Comparison of ENCODE assay signal across 11 cellular contexts in the genomic region with DNA sequence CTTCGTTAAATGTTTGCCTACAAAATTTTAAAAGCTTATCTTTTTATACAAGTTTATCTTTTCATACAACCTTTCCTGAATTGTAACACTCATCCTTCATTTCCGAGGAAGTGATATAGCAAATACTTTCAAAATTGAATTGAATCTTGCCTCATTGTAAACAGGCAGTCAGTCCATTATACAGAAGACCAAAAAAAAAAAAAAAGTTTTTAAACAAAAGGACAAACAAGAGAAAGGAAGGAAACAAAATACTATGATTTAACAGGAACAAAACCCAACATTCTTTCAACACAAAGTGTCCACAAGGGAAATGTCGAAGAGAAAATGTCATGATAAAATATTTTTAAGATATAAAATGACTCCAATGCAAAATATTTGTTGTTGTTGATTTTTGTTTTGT. TPM values are rescaled to one million over a fixed set of nuclear protein-coding genes. Genes with fewer than 3 reads are reported as not detected.
A peak's percentile ranks its signal among the peaks of the same experiment; 100 is the strongest.
DNase-seq lines count a peak whose midpoint lies in the region; ATAC-seq, FAIRE-seq and TF ChIP-seq lines count a peak whose summit lies in the region.
"Had no signal": no experiment of that assay in that cellular context is flagged by ENCODE, and none has a peak within 500 bp of the region (broad histone marks: within the 10 kb centered on the region; RNA-seq: fewer than 3 reads in every experiment).

No MANE protein-coding gene starts in this region.

- FAIRE-seq in RCC 7860 (lab: Jason Lieb, UNC), result no peak

- no peak for DNase-seq in CD4-positive, CD25-positive, alpha-beta regulatory T cell
- DNase-seq in NB4 (ENCODE audit: low read depth) (no peak), colonic mucosa (no peak), NCI-H2171 treated with DMSO at 0.1 percent for 48 hours (lab: John Stamatoyannopoulos, UW) (no peak), RCC 7860 (ENCODE audit: low spot score) (no peak), DMS114 treated with DMSO at 0.1 percent for 48 hours (lab: John Stamatoyannopoulos, UW; ENCODE audit: unreplicated experiment) (no peak)
- DNase-seq: central memory CD4-positive, alpha-beta T cell; GDM1; nucleus accumbens had no signal

- H3K27ac Mint-ChIP-seq in CD4-positive, CD25-positive, alpha-beta regulatory T cell, result peak overlapping the region; percentile 85 to 91 (median 88)

- intact Hi-C loops in colonic mucosa (cut with DNase I), result no loop called here

- peak overlapping the region; percentile 64 for H3K27ac ChIP-seq in CD4-positive, CD25-positive, alpha-beta regulatory T cell (ENCODE audit: insufficient read depth, low read length, poor library complexity, severe bottlenecking)
- peak overlapping the region; percentile 8 for H3K27ac ChIP-seq in colonic mucosa
- H3K27ac ChIP-seq in parathyroid adenoma, result no peak overlapping the region

- peaks cover 17% of the 10 kb centered on the region for H3K4me1 ChIP-seq in CD4-positive, CD25-positive, alpha-beta regulatory T cell (ENCODE audit: control insufficient read depth, insufficient read depth, low read length, poor library complexity, severe bottlenecking)
- H3K4me1 ChIP-seq in colonic mucosa, result peaks cover 6% of the 10 kb centered on the region
- H3K4me1 ChIP-seq in parathyroid adenoma, result peaks cover 4% of the 10 kb centered on the region

- H3K4me3 ChIP-seq in CD4-positive, CD25-positive, alpha-beta regulatory T cell (ENCODE audit: low read depth, low read length), result peak overlapping the region; percentile 88
- H3K4me3 ChIP-seq in NB4 (ENCODE audit: low read depth, low read length) (peak overlapping the region; percentile 51), colonic mucosa (no peak overlapping the region), parathyroid adenoma (ENCODE audit: low read depth, low read length) (peak overlapping the region; percentile 30)

- peaks cover 12 to 49% (median 30%) of the 10 kb centered on the region in 4 donors for H3K4me1 Mint-ChIP-seq in CD4-positive, CD25-positive, alpha-beta regulatory T cell

- H2AFZ ChIP-seq in parathyroid adenoma, result no peak overlapping the region

- no peaks in the 10 kb centered on the region for H3K27me3 ChIP-seq in CD4-positive, CD25-positive, alpha-beta regulatory T cell (ENCODE audit: control insufficient read depth, insufficient read depth, low read length)
- no peaks in the 10 kb centered on the region for H3K27me3 ChIP-seq in colonic mucosa
- H3K27me3 ChIP-seq in parathyroid adenoma (ENCODE audit: control insufficient read depth, insufficient read depth, low read length), result no peaks in the 10 kb centered on the region

- TF ChIP-seq POLR2A in NB4 (IDR thresholded peaks at IDR 0.05; ENCODE audit: extremely low read depth, insufficient read length), result no peak

- no peaks in the 10 kb centered on the region for H3K27me3 Mint-ChIP-seq in CD4-positive, CD25-positive, alpha-beta regulatory T cell

- H3K79me2 ChIP-seq in parathyroid adenoma, result peaks cover 38% of the 10 kb centered on the region

- peaks cover 10% of the 10 kb centered on the region for H3K36me3 ChIP-seq in CD4-positive, CD25-positive, alpha-beta regulatory T cell (ENCODE audit: control insufficient read depth, insufficient read depth, low read length)
- H3K36me3 ChIP-seq in colonic mucosa (peaks cover 7% of the 10 kb centered on the region), parathyroid adenoma (ENCODE audit: control insufficient read depth, insufficient read depth, low read length) (no peaks in the 10 kb centered on the region)

- no peaks in the 10 kb centered on the region for H3K9me3 ChIP-seq in CD4-positive, CD25-positive, alpha-beta regulatory T cell (ENCODE audit: control insufficient read depth in 2 of 2, low read length in 2 of 2)
- H3K9me3 ChIP-seq in colonic mucosa (no peaks in the 10 kb centered on the region), parathyroid adenoma (ENCODE audit: control insufficient read depth, low read length) (no peaks in the 10 kb centered on the region)

- ATAC-seq in CD4-positive, CD25-positive, alpha-beta regulatory T cell (ENCODE audit: low read depth in 2 of 2), result no peak
- no peak for ATAC-seq in GM18867 (IDR thresholded peaks at IDR 0.05; ENCODE audit: unreplicated experiment)

- TF ChIP-seq CTCF in NB4 (IDR thresholded peaks at IDR 0.05; ENCODE audit: low read depth, low read length) (no peak), colonic mucosa (IDR thresholded peaks at IDR 0.05) (no peak), parathyroid adenoma (IDR thresholded peaks at IDR 0.05) (no peak)

- peaks cover 23% of the 10 kb centered on the region for H3K36me3 Mint-ChIP-seq in CD4-positive, CD25-positive, alpha-beta regulatory T cell

- H3K9me3 Mint-ChIP-seq in CD4-positive, CD25-positive, alpha-beta regulatory T cell, result no peaks in the 10 kb centered on the region

- H3K4me2 ChIP-seq in parathyroid adenoma (ENCODE audit: low read length), result peak overlapping the region; percentile 39

- H3K4me3 Mint-ChIP-seq in CD4-positive, CD25-positive, alpha-beta regulatory T cell, result peak overlapping the region; percentile 29 to 85 (median 78)

- H3K9ac ChIP-seq in colonic mucosa (ENCODE audit: low read depth in 2 of 2, low read length in 2 of 2) (no peak overlapping the region), parathyroid adenoma (no peak overlapping the region)

RNA-seq across cellular contexts. Expression of a gene that starts 8.5 kb away (rescaled TPM):
- total RNA-seq in CD4-positive, CD25-positive, alpha-beta regulatory T cell, result 41.0 TPM
- polyA plus RNA-seq in CD4-positive, CD25-positive, alpha-beta regulatory T cell, result 10 to 100 TPM; 11.6 to 16.7 (median 14.3) TPM
- 10 to 100 TPM; 31.1 to 38.5 TPM for total RNA-seq in colonic mucosa

RNA-seq across cellular contexts. Expression of a gene that starts 58.2 kb away (rescaled TPM):
- 228 TPM for total RNA-seq in CD4-positive, CD25-positive, alpha-beta regulatory T cell
- polyA plus RNA-seq in CD4-positive, CD25-positive, alpha-beta regulatory T cell, result 100 to 1,000 TPM; 577 to 700 (median 672) TPM
- total RNA-seq in colonic mucosa, result 100 to 1,000 TPM; 346 to 392 TPM
